Comparison of ENCODE assay signal across 1 cellular context in genomic region chr14:22497144-22497423, GRCh38.
TF ChIP-seq lines count a peak whose summit lies in the region.

No MANE protein-coding gene starts in this region.

TF ChIP-seq in H1, 55 proteins besides CTCF, POLR2A, EP300 and RAD21 (continued from another document):
- TF ChIP-seq CHD7 (IDR thresholded peaks at IDR 0.05; ENCODE audit: insufficient replicate concordance, low read length) (no peak), TCF12 (IDR thresholded peaks at IDR 0.05; ENCODE audit: low read depth, low read length) (no peak), ATF3 (IDR thresholded peaks at IDR 0.05; ENCODE audit: insufficient read depth, low read depth, low read length) (no peak), CHD2 (IDR thresholded peaks at IDR 0.05; ENCODE audit: low read length) (no peak), BCL11A (IDR thresholded peaks at IDR 0.05; ENCODE audit: low read depth in 2 of 2, low read length in 2 of 2) (no peak), SP4 (IDR thresholded peaks at IDR 0.05; ENCODE audit: low read length) (no peak), EZH2 (IDR thresholded peaks at IDR 0.05; ENCODE audit: low read depth, low read length, severe bottlenecking) (no peak), MAFK (IDR thresholded peaks at IDR 0.05; ENCODE audit: low read depth, low read length) (no peak), POLR2AphosphoS5 (IDR thresholded peaks at IDR 0.05; ENCODE audit: low read depth, low read length) (no peak), CBX5 (IDR thresholded peaks at IDR 0.05; ENCODE audit: low read depth, low read length) (no peak), SP1 (IDR thresholded peaks at IDR 0.05; ENCODE audit: low read depth, low read length) (no peak), TAF1 (IDR thresholded peaks at IDR 0.05; ENCODE audit: low read depth, low read length) (no peak), SUZ12 (IDR thresholded peaks at IDR 0.05; ENCODE audit: low read length) (no peak), ASH2L (IDR thresholded peaks at IDR 0.05; ENCODE audit: low read length) (no peak), USF2 (IDR thresholded peaks at IDR 0.05; ENCODE audit: low read length) (no peak)
